ENCODE assay signal across 1 cellular context in genomic region chr17:386145-386876, GRCh38.
TF ChIP-seq lines count a peak whose summit lies in the region.

No MANE protein-coding gene starts in this region.

TF ChIP-seq in GM12878, 131 proteins besides CTCF, POLR2A, EP300 and RAD21 (continued from another document):
- peak; percentile 57; the same call in 1 of the 2 replicates for TF ChIP-seq DPF2 (IDR thresholded peaks at IDR 0.05)
- TF ChIP-seq ZNF207 (IDR thresholded peaks at IDR 0.05; ENCODE audit: borderline replicate concordance): no peak
